1 cellular context compared by ENCODE assay signal in genomic region chr20:63744574-63745423, GRCh38.
TF ChIP-seq lines count a peak whose summit lies in the region.

No MANE protein-coding gene starts in this region.

TF ChIP-seq in HepG2, 621 proteins besides CTCF, POLR2A, EP300 and RAD21 (continues in another document):
- TF ChIP-seq GATAD1 (CRISPR knock-in tag; IDR thresholded peaks at IDR 0.05) (no peak), POGZ (CRISPR knock-in tag; IDR thresholded peaks at IDR 0.05) (0 out of 2 replicates have a peak, but pooled peaks have one; percentile 8), ZFP1 (CRISPR knock-in tag; IDR thresholded peaks at IDR 0.05) (0 out of 2 replicates have a peak, but pooled peaks have one; percentile 18), PAF1 (CRISPR knock-in tag; IDR thresholded peaks at IDR 0.05) (peak; percentile 88; the same call in 1 of the 2 replicates), RXRB (CRISPR knock-in tag; IDR thresholded peaks at IDR 0.05; ENCODE audit: borderline replicate concordance) (no peak), ZNF296 (CRISPR knock-in tag; conservative IDR thresholded peaks at IDR 0.05) (no peak), MXD4 (CRISPR knock-in tag; IDR thresholded peaks at IDR 0.05) (0 out of 2 replicates have a peak, but pooled peaks have one; percentile 51), NR2C2 (CRISPR knock-in tag; IDR thresholded peaks at IDR 0.05; ENCODE audit: borderline replicate concordance) (0 out of 2 replicates have a peak, but pooled peaks have one; percentile 41), ZNF781 (CRISPR knock-in tag; IDR thresholded peaks at IDR 0.05; ENCODE audit: borderline replicate concordance, not compliant biosample characterization) (no peak), ELK4 (CRISPR knock-in tag; IDR thresholded peaks at IDR 0.05; ENCODE audit: borderline replicate concordance) (no peak), ELF3 (CRISPR knock-in tag; IDR thresholded peaks at IDR 0.05) (no peak), IRF1 (CRISPR knock-in tag; IDR thresholded peaks at IDR 0.05; ENCODE audit: low read depth) (0 out of 2 replicates have a peak, but pooled peaks have one; percentile 47), SKI (IDR thresholded peaks at IDR 0.05; ENCODE audit: partially characterized antibody) (no peak), RCOR2 (CRISPR knock-in tag; IDR thresholded peaks at IDR 0.05) (no peak), ZNF280B (CRISPR knock-in tag; IDR thresholded peaks at IDR 0.05; ENCODE audit: borderline replicate concordance) (no peak), ZNF792 (CRISPR knock-in tag; IDR thresholded peaks at IDR 0.05) (no peak), ZNF276 (CRISPR knock-in tag; IDR thresholded peaks at IDR 0.05; ENCODE audit: low read depth) (0 out of 2 replicates have a peak, but pooled peaks have one; percentile 74), CC2D1A (CRISPR knock-in tag; IDR thresholded peaks at IDR 0.05) (no peak), NCOR1 (IDR thresholded peaks at IDR 0.05; ENCODE audit: borderline replicate concordance, low read length) (peak; percentile 83), NR2F2 (IDR thresholded peaks at IDR 0.05; ENCODE audit: borderline replicate concordance, low read depth) (0 out of 2 replicates have a peak, but pooled peaks have one; percentile 3), RBM22 (optimal IDR thresholded peaks at IDR 0.05; ENCODE audit: low read length) (peak; percentile 64), ZNF383 (CRISPR knock-in tag; IDR thresholded peaks at IDR 0.05; ENCODE audit: borderline replicate concordance) (0 out of 2 replicates have a peak, but pooled peaks have one; percentile 9), KLF9 (CRISPR knock-in tag; IDR thresholded peaks at IDR 0.05; ENCODE audit: low read depth) (no peak), ZNF839 (CRISPR knock-in tag; IDR thresholded peaks at IDR 0.05; ENCODE audit: borderline replicate concordance) (no peak), POGK (CRISPR knock-in tag; conservative IDR thresholded peaks at IDR 0.05) (0 out of 2 replicates have a peak, but pooled peaks have one; percentile 48), ZBTB20 (CRISPR knock-in tag; IDR thresholded peaks at IDR 0.05; ENCODE audit: borderline replicate concordance, low read depth) (peak; percentile 18; the same call in 1 of the 2 replicates), ZBTB44 (CRISPR knock-in tag; IDR thresholded peaks at IDR 0.05) (no peak), ZNF382 (CRISPR knock-in tag; IDR thresholded peaks at IDR 0.05; ENCODE audit: borderline replicate concordance) (no peak), SCMH1 (CRISPR knock-in tag; IDR thresholded peaks at IDR 0.05; ENCODE audit: borderline replicate concordance) (no peak), U2AF1 (optimal IDR thresholded peaks at IDR 0.05; ENCODE audit: low read depth, low read length) (no peak), ZNF232 (CRISPR knock-in tag; IDR thresholded peaks at IDR 0.05; ENCODE audit: borderline replicate concordance) (no peak), ZNF607 (CRISPR knock-in tag; IDR thresholded peaks at IDR 0.05; ENCODE audit: borderline replicate concordance) (no peak), SP1 (IDR thresholded peaks at IDR 0.05) (no peak), SP1 (CRISPR knock-in tag; IDR thresholded peaks at IDR 0.05) (no peak), JUND (CRISPR knock-in tag; IDR thresholded peaks at IDR 0.05) (no peak), KLF16 (CRISPR knock-in tag; IDR thresholded peaks at IDR 0.05) (no peak), ZNF17 (CRISPR knock-in tag; IDR thresholded peaks at IDR 0.05) (no peak)
- TF ChIP-seq, protein P1, sequence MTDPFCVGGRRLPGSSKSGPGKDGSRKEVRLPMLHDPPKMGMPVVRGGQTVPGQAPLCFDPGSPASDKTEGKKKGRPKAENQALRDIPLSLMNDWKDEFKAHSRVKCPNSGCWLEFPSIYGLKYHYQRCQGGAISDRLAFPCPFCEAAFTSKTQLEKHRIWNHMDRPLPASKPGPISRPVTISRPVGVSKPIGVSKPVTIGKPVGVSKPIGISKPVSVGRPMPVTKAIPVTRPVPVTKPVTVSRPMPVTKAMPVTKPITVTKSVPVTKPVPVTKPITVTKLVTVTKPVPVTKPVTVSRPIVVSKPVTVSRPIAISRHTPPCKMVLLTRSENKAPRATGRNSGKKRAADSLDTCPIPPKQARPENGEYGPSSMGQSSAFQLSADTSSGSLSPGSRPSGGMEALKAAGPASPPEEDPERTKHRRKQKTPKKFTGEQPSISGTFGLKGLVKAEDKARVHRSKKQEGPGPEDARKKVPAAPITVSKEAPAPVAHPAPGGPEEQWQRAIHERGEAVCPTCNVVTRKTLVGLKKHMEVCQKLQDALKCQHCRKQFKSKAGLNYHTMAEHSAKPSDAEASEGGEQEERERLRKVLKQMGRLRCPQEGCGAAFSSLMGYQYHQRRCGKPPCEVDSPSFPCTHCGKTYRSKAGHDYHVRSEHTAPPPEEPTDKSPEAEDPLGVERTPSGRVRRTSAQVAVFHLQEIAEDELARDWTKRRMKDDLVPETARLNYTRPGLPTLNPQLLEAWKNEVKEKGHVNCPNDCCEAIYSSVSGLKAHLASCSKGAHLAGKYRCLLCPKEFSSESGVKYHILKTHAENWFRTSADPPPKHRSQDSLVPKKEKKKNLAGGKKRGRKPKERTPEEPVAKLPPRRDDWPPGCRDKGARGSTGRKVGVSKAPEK (CRISPR knock-in tag; IDR thresholded peaks at IDR 0.05; ENCODE audit: borderline replicate concordance), result no peak
- TF ChIP-seq, protein P2, sequence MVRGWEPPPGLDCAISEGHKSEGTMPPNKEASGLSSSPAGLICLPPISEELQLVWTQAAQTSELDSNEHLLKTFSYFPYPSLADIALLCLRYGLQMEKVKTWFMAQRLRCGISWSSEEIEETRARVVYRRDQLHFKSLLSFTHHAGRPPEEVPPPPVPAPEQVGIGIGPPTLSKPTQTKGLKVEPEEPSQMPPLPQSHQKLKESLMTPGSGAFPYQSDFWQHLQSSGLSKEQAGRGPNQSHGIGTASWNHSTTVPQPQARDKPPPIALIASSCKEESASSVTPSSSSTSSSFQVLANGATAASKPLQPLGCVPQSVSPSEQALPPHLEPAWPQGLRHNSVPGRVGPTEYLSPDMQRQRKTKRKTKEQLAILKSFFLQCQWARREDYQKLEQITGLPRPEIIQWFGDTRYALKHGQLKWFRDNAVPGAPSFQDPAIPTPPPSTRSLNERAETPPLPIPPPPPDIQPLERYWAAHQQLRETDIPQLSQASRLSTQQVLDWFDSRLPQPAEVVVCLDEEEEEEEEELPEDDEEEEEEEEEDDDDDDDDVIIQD (CRISPR knock-in tag; IDR thresholded peaks at IDR 0.05; ENCODE audit: low read depth), result no peak
- TF ChIP-seq, protein P3, sequence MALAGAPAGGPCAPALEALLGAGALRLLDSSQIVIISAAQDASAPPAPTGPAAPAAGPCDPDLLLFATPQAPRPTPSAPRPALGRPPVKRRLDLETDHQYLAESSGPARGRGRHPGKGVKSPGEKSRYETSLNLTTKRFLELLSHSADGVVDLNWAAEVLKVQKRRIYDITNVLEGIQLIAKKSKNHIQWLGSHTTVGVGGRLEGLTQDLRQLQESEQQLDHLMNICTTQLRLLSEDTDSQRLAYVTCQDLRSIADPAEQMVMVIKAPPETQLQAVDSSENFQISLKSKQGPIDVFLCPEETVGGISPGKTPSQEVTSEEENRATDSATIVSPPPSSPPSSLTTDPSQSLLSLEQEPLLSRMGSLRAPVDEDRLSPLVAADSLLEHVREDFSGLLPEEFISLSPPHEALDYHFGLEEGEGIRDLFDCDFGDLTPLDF (CRISPR knock-in tag; IDR thresholded peaks at IDR 0.05), result no peak
- TF ChIP-seq, protein P4, sequence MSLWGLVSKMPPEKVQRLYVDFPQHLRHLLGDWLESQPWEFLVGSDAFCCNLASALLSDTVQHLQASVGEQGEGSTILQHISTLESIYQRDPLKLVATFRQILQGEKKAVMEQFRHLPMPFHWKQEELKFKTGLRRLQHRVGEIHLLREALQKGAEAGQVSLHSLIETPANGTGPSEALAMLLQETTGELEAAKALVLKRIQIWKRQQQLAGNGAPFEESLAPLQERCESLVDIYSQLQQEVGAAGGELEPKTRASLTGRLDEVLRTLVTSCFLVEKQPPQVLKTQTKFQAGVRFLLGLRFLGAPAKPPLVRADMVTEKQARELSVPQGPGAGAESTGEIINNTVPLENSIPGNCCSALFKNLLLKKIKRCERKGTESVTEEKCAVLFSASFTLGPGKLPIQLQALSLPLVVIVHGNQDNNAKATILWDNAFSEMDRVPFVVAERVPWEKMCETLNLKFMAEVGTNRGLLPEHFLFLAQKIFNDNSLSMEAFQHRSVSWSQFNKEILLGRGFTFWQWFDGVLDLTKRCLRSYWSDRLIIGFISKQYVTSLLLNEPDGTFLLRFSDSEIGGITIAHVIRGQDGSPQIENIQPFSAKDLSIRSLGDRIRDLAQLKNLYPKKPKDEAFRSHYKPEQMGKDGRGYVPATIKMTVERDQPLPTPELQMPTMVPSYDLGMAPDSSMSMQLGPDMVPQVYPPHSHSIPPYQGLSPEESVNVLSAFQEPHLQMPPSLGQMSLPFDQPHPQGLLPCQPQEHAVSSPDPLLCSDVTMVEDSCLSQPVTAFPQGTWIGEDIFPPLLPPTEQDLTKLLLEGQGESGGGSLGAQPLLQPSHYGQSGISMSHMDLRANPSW (CRISPR knock-in tag; IDR thresholded peaks at IDR 0.05; ENCODE audit: borderline replicate concordance), result no peak; the same call in 1 of the 2 replicates
- TF ChIP-seq, protein P5, sequence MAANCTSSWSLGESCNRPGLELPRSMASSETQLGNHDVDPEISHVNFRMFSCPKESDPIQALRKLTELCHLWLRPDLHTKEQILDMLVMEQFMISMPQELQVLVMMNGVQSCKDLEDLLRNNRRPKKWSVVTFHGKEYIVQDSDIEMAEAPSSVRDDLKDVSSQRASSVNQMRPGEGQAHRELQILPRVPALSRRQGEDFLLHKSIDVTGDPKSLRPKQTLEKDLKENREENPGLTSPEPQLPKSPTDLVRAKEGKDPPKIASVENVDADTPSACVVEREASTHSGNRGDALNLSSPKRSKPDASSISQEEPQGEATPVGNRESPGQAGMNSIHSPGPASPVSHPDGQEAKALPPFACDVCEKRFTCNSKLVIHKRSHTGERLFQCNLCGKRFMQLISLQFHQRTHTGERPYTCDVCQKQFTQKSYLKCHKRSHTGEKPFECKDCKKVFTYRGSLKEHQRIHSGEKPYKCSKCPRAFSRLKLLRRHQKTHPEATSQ (CRISPR knock-in tag; IDR thresholded peaks at IDR 0.05; ENCODE audit: borderline replicate concordance), result no peak
